Comparison of ENCODE assay signal across 1 cellular context in the genomic region with DNA sequence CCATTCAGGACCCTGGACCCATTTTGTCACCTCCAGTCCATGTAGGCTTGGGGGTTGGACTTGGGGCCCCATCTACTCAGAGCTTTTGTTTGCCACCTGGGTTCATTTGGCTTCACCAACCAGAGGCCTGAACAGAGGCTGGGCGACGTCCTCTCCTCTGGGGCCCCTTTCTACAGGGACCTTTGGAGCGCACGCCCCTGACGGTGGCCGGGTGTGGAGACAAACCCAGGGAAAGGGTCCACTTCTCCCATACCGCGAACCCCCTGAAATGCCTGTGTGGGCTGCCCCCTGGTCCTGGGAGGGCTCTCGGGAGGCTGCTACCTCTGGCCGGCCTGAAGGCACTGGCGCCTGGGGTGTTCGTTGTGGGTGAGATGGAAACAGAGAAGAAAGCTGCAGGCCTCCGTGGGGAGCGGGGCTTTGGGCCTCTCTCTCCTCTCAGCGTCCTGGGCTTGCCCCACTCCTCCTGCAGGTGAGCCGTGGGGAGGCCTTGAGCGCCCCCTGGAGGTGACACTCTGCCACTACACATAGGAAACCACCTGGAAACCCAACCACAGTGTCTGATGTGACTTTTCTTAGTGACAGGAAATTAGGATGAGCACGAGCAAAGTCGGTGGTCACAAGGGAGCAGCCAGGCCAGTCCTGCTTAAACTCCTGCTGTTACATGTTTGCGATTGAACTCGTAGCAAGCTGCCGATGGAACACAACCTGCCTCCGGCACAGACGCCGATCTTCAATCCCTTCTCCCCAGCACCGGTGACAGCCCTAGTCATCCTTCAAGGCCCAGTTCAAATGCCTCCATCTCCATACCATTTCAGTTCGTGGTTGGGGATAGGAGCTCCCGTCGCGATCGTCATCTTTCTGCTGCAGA.
TF ChIP-seq lines count a peak whose summit lies in the region.

No MANE protein-coding gene starts in this region.

TF ChIP-seq in HepG2, 621 proteins besides CTCF, POLR2A, EP300 and RAD21 (continued from another document and continues in another):
- TF ChIP-seq, protein P1, sequence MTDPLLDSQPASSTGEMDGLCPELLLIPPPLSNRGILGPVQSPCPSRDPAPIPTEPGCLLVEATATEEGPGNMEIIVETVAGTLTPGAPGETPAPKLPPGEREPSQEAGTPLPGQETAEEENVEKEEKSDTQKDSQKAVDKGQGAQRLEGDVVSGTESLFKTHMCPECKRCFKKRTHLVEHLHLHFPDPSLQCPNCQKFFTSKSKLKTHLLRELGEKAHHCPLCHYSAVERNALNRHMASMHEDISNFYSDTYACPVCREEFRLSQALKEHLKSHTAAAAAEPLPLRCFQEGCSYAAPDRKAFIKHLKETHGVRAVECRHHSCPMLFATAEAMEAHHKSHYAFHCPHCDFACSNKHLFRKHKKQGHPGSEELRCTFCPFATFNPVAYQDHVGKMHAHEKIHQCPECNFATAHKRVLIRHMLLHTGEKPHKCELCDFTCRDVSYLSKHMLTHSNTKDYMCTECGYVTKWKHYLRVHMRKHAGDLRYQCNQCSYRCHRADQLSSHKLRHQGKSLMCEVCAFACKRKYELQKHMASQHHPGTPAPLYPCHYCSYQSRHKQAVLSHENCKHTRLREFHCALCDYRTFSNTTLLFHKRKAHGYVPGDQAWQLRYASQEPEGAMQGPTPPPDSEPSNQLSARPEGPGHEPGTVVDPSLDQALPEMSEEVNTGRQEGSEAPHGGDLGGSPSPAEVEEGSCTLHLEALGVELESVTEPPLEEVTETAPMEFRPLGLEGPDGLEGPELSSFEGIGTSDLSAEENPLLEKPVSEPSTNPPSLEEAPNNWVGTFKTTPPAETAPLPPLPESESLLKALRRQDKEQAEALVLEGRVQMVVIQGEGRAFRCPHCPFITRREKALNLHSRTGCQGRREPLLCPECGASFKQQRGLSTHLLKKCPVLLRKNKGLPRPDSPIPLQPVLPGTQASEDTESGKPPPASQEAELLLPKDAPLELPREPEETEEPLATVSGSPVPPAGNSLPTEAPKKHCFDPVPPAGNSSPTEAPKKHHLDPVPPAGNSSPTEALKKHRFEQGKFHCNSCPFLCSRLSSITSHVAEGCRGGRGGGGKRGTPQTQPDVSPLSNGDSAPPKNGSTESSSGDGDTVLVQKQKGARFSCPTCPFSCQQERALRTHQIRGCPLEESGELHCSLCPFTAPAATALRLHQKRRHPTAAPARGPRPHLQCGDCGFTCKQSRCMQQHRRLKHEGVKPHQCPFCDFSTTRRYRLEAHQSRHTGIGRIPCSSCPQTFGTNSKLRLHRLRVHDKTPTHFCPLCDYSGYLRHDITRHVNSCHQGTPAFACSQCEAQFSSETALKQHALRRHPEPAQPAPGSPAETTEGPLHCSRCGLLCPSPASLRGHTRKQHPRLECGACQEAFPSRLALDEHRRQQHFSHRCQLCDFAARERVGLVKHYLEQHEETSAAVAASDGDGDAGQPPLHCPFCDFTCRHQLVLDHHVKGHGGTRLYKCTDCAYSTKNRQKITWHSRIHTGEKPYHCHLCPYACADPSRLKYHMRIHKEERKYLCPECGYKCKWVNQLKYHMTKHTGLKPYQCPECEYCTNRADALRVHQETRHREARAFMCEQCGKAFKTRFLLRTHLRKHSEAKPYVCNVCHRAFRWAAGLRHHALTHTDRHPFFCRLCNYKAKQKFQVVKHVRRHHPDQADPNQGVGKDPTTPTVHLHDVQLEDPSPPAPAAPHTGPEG (CRISPR knock-in tag; IDR thresholded peaks at IDR 0.05), result no peak
- TF ChIP-seq ZNF883 (CRISPR knock-in tag; IDR thresholded peaks at IDR 0.05; ENCODE audit: not compliant biosample characterization) (peak; percentile 37), SSRP1 (CRISPR knock-in tag; IDR thresholded peaks at IDR 0.05) (no peak), TRIM24 (CRISPR knock-in tag; IDR thresholded peaks at IDR 0.05) (0 out of 2 replicates have a peak, but pooled peaks have one; percentile 42), DNMT3B (CRISPR knock-in tag; conservative IDR thresholded peaks at IDR 0.05) (no peak), CHCHD3 (CRISPR knock-in tag; IDR thresholded peaks at IDR 0.05) (no peak), SAP130 (CRISPR knock-in tag; IDR thresholded peaks at IDR 0.05; ENCODE audit: low read depth) (peak; percentile 60), ZBTB42 (CRISPR knock-in tag; IDR thresholded peaks at IDR 0.05) (peak; percentile 79; the same call in 1 of the 2 replicates), SRSF1 (optimal IDR thresholded peaks at IDR 0.05; ENCODE audit: low read depth, low read length) (no peak), MAZ (IDR thresholded peaks at IDR 0.05; ENCODE audit: borderline replicate concordance, low read depth, low read length) (peak; percentile 28; the same call in 1 of the 2 replicates), MAZ (CRISPR knock-in tag; IDR thresholded peaks at IDR 0.05; ENCODE audit: low read depth) (peak; percentile 67; the same call in 1 of the 2 replicates), NFKB2 (CRISPR knock-in tag; IDR thresholded peaks at IDR 0.05; ENCODE audit: borderline replicate concordance) (peak; percentile 29; the same call in 1 of the 2 replicates), ADNP (CRISPR knock-in tag; IDR thresholded peaks at IDR 0.05) (no peak), AHR (CRISPR knock-in tag; IDR thresholded peaks at IDR 0.05) (no peak), SIN3A (IDR thresholded peaks at IDR 0.05; ENCODE audit: borderline replicate concordance, low read depth, low read length) (peak; percentile 18; the same call in 1 of the 2 replicates), NR2F6 (IDR thresholded peaks at IDR 0.05) (no peak), NR2F6 (CRISPR knock-in tag; IDR thresholded peaks at IDR 0.05) (peak; percentile 30; the same call in 1 of the 2 replicates)
- TF ChIP-seq, protein P2, sequence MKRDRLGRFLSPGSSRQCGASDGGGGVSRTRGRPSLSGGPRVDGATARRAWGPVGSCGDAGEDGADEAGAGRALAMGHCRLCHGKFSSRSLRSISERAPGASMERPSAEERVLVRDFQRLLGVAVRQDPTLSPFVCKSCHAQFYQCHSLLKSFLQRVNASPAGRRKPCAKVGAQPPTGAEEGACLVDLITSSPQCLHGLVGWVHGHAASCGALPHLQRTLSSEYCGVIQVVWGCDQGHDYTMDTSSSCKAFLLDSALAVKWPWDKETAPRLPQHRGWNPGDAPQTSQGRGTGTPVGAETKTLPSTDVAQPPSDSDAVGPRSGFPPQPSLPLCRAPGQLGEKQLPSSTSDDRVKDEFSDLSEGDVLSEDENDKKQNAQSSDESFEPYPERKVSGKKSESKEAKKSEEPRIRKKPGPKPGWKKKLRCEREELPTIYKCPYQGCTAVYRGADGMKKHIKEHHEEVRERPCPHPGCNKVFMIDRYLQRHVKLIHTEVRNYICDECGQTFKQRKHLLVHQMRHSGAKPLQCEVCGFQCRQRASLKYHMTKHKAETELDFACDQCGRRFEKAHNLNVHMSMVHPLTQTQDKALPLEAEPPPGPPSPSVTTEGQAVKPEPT (CRISPR knock-in tag; IDR thresholded peaks at IDR 0.05; ENCODE audit: low read depth), result 0 out of 2 replicates have a peak, but pooled peaks have one; percentile 17
- TF ChIP-seq, protein P3, sequence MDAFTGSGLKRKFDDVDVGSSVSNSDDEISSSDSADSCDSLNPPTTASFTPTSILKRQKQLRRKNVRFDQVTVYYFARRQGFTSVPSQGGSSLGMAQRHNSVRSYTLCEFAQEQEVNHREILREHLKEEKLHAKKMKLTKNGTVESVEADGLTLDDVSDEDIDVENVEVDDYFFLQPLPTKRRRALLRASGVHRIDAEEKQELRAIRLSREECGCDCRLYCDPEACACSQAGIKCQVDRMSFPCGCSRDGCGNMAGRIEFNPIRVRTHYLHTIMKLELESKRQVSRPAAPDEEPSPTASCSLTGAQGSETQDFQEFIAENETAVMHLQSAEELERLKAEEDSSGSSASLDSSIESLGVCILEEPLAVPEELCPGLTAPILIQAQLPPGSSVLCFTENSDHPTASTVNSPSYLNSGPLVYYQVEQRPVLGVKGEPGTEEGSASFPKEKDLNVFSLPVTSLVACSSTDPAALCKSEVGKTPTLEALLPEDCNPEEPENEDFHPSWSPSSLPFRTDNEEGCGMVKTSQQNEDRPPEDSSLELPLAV (CRISPR knock-in tag; conservative IDR thresholded peaks at IDR 0.05; ENCODE audit: low read depth), result no peak
- TF ChIP-seq, protein P4, sequence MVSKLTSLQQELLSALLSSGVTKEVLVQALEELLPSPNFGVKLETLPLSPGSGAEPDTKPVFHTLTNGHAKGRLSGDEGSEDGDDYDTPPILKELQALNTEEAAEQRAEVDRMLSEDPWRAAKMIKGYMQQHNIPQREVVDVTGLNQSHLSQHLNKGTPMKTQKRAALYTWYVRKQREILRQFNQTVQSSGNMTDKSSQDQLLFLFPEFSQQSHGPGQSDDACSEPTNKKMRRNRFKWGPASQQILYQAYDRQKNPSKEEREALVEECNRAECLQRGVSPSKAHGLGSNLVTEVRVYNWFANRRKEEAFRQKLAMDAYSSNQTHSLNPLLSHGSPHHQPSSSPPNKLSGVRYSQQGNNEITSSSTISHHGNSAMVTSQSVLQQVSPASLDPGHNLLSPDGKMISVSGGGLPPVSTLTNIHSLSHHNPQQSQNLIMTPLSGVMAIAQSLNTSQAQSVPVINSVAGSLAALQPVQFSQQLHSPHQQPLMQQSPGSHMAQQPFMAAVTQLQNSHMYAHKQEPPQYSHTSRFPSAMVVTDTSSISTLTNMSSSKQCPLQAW (CRISPR knock-in tag; IDR thresholded peaks at IDR 0.05), result 0 out of 2 replicates have a peak, but pooled peaks have one; percentile 18
- TF ChIP-seq, protein P5, sequence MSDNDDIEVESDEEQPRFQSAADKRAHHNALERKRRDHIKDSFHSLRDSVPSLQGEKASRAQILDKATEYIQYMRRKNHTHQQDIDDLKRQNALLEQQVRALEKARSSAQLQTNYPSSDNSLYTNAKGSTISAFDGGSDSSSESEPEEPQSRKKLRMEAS (IDR thresholded peaks at IDR 0.05), result peak; percentile 61
- TF ChIP-seq, protein P6, sequence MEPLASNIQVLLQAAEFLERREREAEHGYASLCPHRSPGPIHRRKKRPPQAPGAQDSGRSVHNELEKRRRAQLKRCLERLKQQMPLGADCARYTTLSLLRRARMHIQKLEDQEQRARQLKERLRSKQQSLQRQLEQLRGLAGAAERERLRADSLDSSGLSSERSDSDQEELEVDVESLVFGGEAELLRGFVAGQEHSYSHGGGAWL (CRISPR knock-in tag; IDR thresholded peaks at IDR 0.05), result peak; percentile 14; the same call in 1 of the 2 replicates
- TF ChIP-seq, protein P7, sequence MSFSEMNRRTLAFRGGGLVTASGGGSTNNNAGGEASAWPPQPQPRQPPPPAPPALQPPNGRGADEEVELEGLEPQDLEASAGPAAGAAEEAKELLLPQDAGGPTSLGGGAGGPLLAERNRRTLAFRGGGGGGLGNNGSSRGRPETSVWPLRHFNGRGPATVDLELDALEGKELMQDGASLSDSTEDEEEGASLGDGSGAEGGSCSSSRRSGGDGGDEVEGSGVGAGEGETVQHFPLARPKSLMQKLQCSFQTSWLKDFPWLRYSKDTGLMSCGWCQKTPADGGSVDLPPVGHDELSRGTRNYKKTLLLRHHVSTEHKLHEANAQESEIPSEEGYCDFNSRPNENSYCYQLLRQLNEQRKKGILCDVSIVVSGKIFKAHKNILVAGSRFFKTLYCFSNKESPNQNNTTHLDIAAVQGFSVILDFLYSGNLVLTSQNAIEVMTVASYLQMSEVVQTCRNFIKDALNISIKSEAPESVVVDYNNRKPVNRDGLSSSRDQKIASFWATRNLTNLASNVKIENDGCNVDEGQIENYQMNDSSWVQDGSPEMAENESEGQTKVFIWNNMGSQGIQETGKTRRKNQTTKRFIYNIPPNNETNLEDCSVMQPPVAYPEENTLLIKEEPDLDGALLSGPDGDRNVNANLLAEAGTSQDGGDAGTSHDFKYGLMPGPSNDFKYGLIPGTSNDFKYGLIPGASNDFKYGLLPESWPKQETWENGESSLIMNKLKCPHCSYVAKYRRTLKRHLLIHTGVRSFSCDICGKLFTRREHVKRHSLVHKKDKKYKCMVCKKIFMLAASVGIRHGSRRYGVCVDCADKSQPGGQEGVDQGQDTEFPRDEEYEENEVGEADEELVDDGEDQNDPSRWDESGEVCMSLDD (CRISPR knock-in tag; IDR thresholded peaks at IDR 0.05; ENCODE audit: borderline replicate concordance), result no peak
- TF ChIP-seq, protein P8, sequence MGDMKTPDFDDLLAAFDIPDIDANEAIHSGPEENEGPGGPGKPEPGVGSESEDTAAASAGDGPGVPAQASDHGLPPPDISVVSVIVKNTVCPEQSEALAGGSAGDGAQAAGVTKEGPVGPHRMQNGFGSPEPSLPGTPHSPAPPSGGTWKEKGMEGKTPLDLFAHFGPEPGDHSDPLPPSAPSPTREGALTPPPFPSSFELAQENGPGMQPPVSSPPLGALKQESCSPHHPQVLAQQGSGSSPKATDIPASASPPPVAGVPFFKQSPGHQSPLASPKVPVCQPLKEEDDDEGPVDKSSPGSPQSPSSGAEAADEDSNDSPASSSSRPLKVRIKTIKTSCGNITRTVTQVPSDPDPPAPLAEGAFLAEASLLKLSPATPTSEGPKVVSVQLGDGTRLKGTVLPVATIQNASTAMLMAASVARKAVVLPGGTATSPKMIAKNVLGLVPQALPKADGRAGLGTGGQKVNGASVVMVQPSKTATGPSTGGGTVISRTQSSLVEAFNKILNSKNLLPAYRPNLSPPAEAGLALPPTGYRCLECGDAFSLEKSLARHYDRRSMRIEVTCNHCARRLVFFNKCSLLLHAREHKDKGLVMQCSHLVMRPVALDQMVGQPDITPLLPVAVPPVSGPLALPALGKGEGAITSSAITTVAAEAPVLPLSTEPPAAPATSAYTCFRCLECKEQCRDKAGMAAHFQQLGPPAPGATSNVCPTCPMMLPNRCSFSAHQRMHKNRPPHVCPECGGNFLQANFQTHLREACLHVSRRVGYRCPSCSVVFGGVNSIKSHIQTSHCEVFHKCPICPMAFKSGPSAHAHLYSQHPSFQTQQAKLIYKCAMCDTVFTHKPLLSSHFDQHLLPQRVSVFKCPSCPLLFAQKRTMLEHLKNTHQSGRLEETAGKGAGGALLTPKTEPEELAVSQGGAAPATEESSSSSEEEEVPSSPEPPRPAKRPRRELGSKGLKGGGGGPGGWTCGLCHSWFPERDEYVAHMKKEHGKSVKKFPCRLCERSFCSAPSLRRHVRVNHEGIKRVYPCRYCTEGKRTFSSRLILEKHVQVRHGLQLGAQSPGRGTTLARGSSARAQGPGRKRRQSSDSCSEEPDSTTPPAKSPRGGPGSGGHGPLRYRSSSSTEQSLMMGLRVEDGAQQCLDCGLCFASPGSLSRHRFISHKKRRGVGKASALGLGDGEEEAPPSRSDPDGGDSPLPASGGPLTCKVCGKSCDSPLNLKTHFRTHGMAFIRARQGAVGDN (CRISPR knock-in tag; IDR thresholded peaks at IDR 0.05), result peak; percentile 85
- TF ChIP-seq, protein P9, sequence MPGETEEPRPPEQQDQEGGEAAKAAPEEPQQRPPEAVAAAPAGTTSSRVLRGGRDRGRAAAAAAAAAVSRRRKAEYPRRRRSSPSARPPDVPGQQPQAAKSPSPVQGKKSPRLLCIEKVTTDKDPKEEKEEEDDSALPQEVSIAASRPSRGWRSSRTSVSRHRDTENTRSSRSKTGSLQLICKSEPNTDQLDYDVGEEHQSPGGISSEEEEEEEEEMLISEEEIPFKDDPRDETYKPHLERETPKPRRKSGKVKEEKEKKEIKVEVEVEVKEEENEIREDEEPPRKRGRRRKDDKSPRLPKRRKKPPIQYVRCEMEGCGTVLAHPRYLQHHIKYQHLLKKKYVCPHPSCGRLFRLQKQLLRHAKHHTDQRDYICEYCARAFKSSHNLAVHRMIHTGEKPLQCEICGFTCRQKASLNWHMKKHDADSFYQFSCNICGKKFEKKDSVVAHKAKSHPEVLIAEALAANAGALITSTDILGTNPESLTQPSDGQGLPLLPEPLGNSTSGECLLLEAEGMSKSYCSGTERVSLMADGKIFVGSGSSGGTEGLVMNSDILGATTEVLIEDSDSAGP (CRISPR knock-in tag; IDR thresholded peaks at IDR 0.05; ENCODE audit: borderline replicate concordance), result peak; percentile 71; the same call in 1 of the 2 replicates
